In genomic region chr11:134228625-134229024, GRCh38 we compare ENCODE assay signal across 9 cellular contexts. TPM values are rescaled to one million over a fixed set of nuclear protein-coding genes. Genes with fewer than 3 reads are reported as not detected.
A peak's percentile ranks its signal among the peaks of the same experiment; 100 is the strongest.
DNase-seq lines count a peak whose midpoint lies in the region; ATAC-seq, FAIRE-seq and TF ChIP-seq lines count a peak whose summit lies in the region.
"Had no signal": no experiment of that assay in that cellular context is flagged by ENCODE, and none has a peak within 500 bp of the region (broad histone marks: within the 10 kb centered on the region; RNA-seq: fewer than 3 reads in every experiment).

No MANE protein-coding gene starts in this region.

- CTCF ChIA-PET in naive thymus-derived CD4-positive, alpha-beta T cell (lab: Charles Lee) = no interaction called here

- peaks cover 0 to 5% (median 0%) of the 10 kb centered on the region in 11 donors for H3K9me3 Mint-ChIP-seq in naive thymus-derived CD4-positive, alpha-beta T cell

- peak overlapping the region in 8 of 10 donors; percentile 38 to 89 (median 60) for H3K4me3 Mint-ChIP-seq in naive thymus-derived CD4-positive, alpha-beta T cell

- TF ChIP-seq CTCF in heart right ventricle (IDR thresholded peaks at IDR 0.05) (no peak), gastroesophageal sphincter (IDR thresholded peaks at IDR 0.05) (no peak)

- H3K4me1 ChIP-seq in naive thymus-derived CD4-positive, alpha-beta T cell (ENCODE audit: control insufficient read depth in 2 of 2, insufficient read depth in 2 of 2, low read length in 2 of 2) = peaks cover 50 to 63% of the 10 kb centered on the region in 2 donors
- H3K4me1 ChIP-seq in heart right ventricle (peaks cover 3 to 82% (median 62%) of the 10 kb centered on the region in 9 donors), SJCRH30 (peaks cover 12% of the 10 kb centered on the region), gastroesophageal sphincter (peaks cover 0 to 50% (median 15%) of the 10 kb centered on the region in 3 donors)

- H3K27ac Mint-ChIP-seq in naive thymus-derived CD4-positive, alpha-beta T cell = peak overlapping the region in 3 of 9 donors; percentile 2 to 58 (median 19)

- POLR2A ChIA-PET in naive thymus-derived CD4-positive, alpha-beta T cell (lab: Charles Lee) = interaction anchor here (7.4 kb wide), 1 partner anchor 23 kb away, joined by 111 read pairs; the partner anchor contains the start of genes ACAD8 and THYN1

- ATAC-seq in GM21526 (IDR thresholded peaks at IDR 0.05; ENCODE audit: low FRiP score, unreplicated experiment) (peak; percentile 48), HG03558 (IDR thresholded peaks at IDR 0.05; ENCODE audit: extremely low read depth, unreplicated experiment) (peak; percentile 32), heart right ventricle (no peak), gastroesophageal sphincter (no peak)
- ATAC-seq in naive thymus-derived CD4-positive, alpha-beta T cell = no peak

- H3K27ac ChIP-seq in naive thymus-derived CD4-positive, alpha-beta T cell (ENCODE audit: low read depth, low read length) = no peak overlapping the region
- no peak overlapping the region for H3K27ac ChIP-seq in heart right ventricle
- H3K27ac ChIP-seq in SJCRH30 = no peak overlapping the region
- H3K27ac ChIP-seq in gastroesophageal sphincter = no peak overlapping the region

- DNase-seq in GM18507 (ENCODE audit: extremely low spot score, insufficient read length, low read depth) = peak; percentile 35
- DNase-seq in naive thymus-derived CD4-positive, alpha-beta T cell = peak in 1 of 9 donors; percentile 12
- DNase-seq in GDM1 (lab: John Stamatoyannopoulos, UW) = no peak
- DNase-seq in heart right ventricle = no peak
- DNase-seq in SJCRH30 = no peak
- DNase-seq: NCI-H345 had no signal

- no peaks in the 10 kb centered on the region for H3K9me3 ChIP-seq in naive thymus-derived CD4-positive, alpha-beta T cell (ENCODE audit: control insufficient read depth in 2 of 3, low read length in 3 of 3)
- H3K9me3 ChIP-seq in heart right ventricle (no peaks in the 10 kb centered on the region), SJCRH30 (replicated peaks) (no peaks in the 10 kb centered on the region), gastroesophageal sphincter (no peaks in the 10 kb centered on the region)

- no peak for TF ChIP-seq POLR2A in gastroesophageal sphincter (IDR thresholded peaks at IDR 0.05)

- no peaks in the 10 kb centered on the region for H3K27me3 ChIP-seq in naive thymus-derived CD4-positive, alpha-beta T cell (ENCODE audit: control insufficient read depth in 2 of 2, insufficient read depth in 2 of 2, low read length in 2 of 2)
- H3K27me3 ChIP-seq in heart right ventricle = no peaks in the 10 kb centered on the region
- no peaks in the 10 kb centered on the region for H3K27me3 ChIP-seq in SJCRH30
- no peaks in the 10 kb centered on the region for H3K27me3 ChIP-seq in gastroesophageal sphincter

- H3K36me3 Mint-ChIP-seq in naive thymus-derived CD4-positive, alpha-beta T cell = peaks cover 0 to 22% (median 0%) of the 10 kb centered on the region in 5 donors

- peaks cover 51 to 81% (median 70%) of the 10 kb centered on the region in 7 donors for H3K4me1 Mint-ChIP-seq in naive thymus-derived CD4-positive, alpha-beta T cell

- intact Hi-C loops in naive thymus-derived CD4-positive, alpha-beta T cell (cut with micrococcal nuclease) = loop anchor here (5.0 to 10.0 kb wide), 3 partner anchors 164 to 301 kb away; partner anchors contain the start of gene JAM3 (in 1 of the 2)
- intact Hi-C loops in heart right ventricle (cut with DNase I) = no loop called here

- peaks cover 0 to 4% (median 0%) of the 10 kb centered on the region in 5 donors for H3K27me3 Mint-ChIP-seq in naive thymus-derived CD4-positive, alpha-beta T cell

- FAIRE-seq in GM18507 (lab: Jason Lieb, UNC) = peak; percentile 94

- WGBS in heart right ventricle, 2 donors = 81 to 86% methylated on average over 6 of the region's 6 CpGs
- WGBS in gastroesophageal sphincter (ENCODE audit: low coverage in 1 of 2), 2 donors = 81 to 94% methylated on average over 3 to 6 of the region's 6 CpGs

- no peak for TF ChIP-seq EP300 in gastroesophageal sphincter (IDR thresholded peaks at IDR 0.05)

- H3K36me3 ChIP-seq in naive thymus-derived CD4-positive, alpha-beta T cell (ENCODE audit: control insufficient read depth in 2 of 3, insufficient read depth in 3 of 3, low read length in 3 of 3) = peaks cover 0 to 4% (median 0%) of the 10 kb centered on the region in 3 experiments
- H3K36me3 ChIP-seq in heart right ventricle (peaks cover 0 to 17% (median 0%) of the 10 kb centered on the region in 9 donors), SJCRH30 (no peaks in the 10 kb centered on the region), gastroesophageal sphincter (peaks cover 0 to 12% of the 10 kb centered on the region in 2 donors)

- no peak overlapping the region for H3K4me3 ChIP-seq in naive thymus-derived CD4-positive, alpha-beta T cell (ENCODE audit: low read length)
- H3K4me3 ChIP-seq in heart right ventricle = no peak overlapping the region
- no peak overlapping the region for H3K4me3 ChIP-seq in SJCRH30
- no peak overlapping the region for H3K4me3 ChIP-seq in gastroesophageal sphincter

RNA-seq across cellular contexts. Expression of gene VPS26B, which starts 4.2 kb away (rescaled TPM):
- 10 to 100 TPM; 50.9 to 69.2 (median 61.8) TPM for total RNA-seq in naive thymus-derived CD4-positive, alpha-beta T cell
- 10 to 100 TPM; 42.6 to 59.1 TPM for polyA plus RNA-seq in naive thymus-derived CD4-positive, alpha-beta T cell
- total RNA-seq in heart right ventricle (10 to 100 TPM; 30.7 to 49.6 (median 35.3) TPM), gastroesophageal sphincter (10 to 100 TPM; 27.6 to 56.4 (median 45.0) TPM)
- 10 to 100 TPM; 19.9 to 24.6 TPM for polyA plus RNA-seq in heart right ventricle
- 38.2 and 39.1 TPM in 2 replicates for total RNA-seq in SJCRH30 (2014; rRNA removed; shearing (Covaris generic))

RNA-seq across cellular contexts. Expression of gene NCAPD3, which starts 4.9 kb away (rescaled TPM):
- total RNA-seq in naive thymus-derived CD4-positive, alpha-beta T cell = 10 to 100 TPM; 31.5 to 90.9 (median 40.3) TPM
- polyA plus RNA-seq in naive thymus-derived CD4-positive, alpha-beta T cell = 10 to 100 TPM; 16.3 to 18.7 TPM
- total RNA-seq in heart right ventricle = 10 to 100 TPM in 8 of 10 donors, 1 to 10 TPM in 2; 7.2 to 16.7 (median 11.4) TPM
- polyA plus RNA-seq in heart right ventricle = 1 to 10 TPM; 4.2 to 4.6 TPM
- 71.2 and 75.7 TPM in 2 replicates for total RNA-seq in SJCRH30 (2014; rRNA removed; shearing (Covaris generic))
- 10 to 100 TPM in 2 of 4 donors, 1 to 10 TPM in 2; 7.0 to 13.8 (median 11.4) TPM for total RNA-seq in gastroesophageal sphincter

RNA-seq across cellular contexts. Expression of gene THYN1, which starts 24.5 kb away (rescaled TPM):
- total RNA-seq in naive thymus-derived CD4-positive, alpha-beta T cell = 10 to 100 TPM; 34.4 to 67.7 (median 62.5) TPM
- polyA plus RNA-seq in naive thymus-derived CD4-positive, alpha-beta T cell = 100 to 1,000 TPM; 153 to 166 TPM
- 10 to 100 TPM; 32.2 to 47.5 (median 41.5) TPM for total RNA-seq in heart right ventricle
- polyA plus RNA-seq in heart right ventricle = 10 to 100 TPM; 48.8 to 49.5 TPM
- 80.1 and 88.0 TPM in 2 replicates for total RNA-seq in SJCRH30 (2014; rRNA removed; shearing (Covaris generic))
- 10 to 100 TPM; 54.0 to 74.4 (median 55.4) TPM for total RNA-seq in gastroesophageal sphincter

RNA-seq across cellular contexts. Expression of gene ACAD8, which starts 24.7 kb away (rescaled TPM):
- total RNA-seq in naive thymus-derived CD4-positive, alpha-beta T cell = 10 to 100 TPM; 18.5 to 40.2 (median 26.1) TPM
- polyA plus RNA-seq in naive thymus-derived CD4-positive, alpha-beta T cell = 10 to 100 TPM; 21.1 to 23.8 TPM
- 10 to 100 TPM; 26.6 to 52.2 (median 42.5) TPM for total RNA-seq in heart right ventricle
- 10 to 100 TPM; 21.6 to 29.4 TPM for polyA plus RNA-seq in heart right ventricle
- 31.3 and 32.3 TPM in 2 replicates for total RNA-seq in SJCRH30 (2014; rRNA removed; shearing (Covaris generic))
- total RNA-seq in gastroesophageal sphincter = 10 to 100 TPM; 20.1 to 28.8 (median 22.3) TPM

RNA-seq across cellular contexts. Expression of gene GLB1L3, which starts 47.6 kb away (rescaled TPM):
- total RNA-seq in naive thymus-derived CD4-positive, alpha-beta T cell = 10 to 100 TPM in 1 of 5 experiments, 1 to 10 TPM in 4; 1.0 to 11.4 (median 2.5) TPM
- 1 to 10 TPM; 2.4 to 2.8 TPM for polyA plus RNA-seq in naive thymus-derived CD4-positive, alpha-beta T cell
- not detected for total RNA-seq in heart right ventricle
- polyA plus RNA-seq in heart right ventricle = not detected
- not detected in 2 replicates for total RNA-seq in SJCRH30 (2014; rRNA removed; shearing (Covaris generic))
- total RNA-seq in gastroesophageal sphincter = under 1 TPM in 1 of 4 donors, not detected in 3; 0.42 TPM

Comparison
In these comparisons a context has a peak if more than half of its experiments do, and no peak if none do; other contexts are left out.
1. ATAC-seq: peak in GM21526 (single experiment) and HG03558 (single experiment); none in naive thymus-derived CD4-positive, alpha-beta T cell (single experiment), heart right ventricle (0 of 8) and gastroesophageal sphincter (single experiment).
2. intact Hi-C loops: an anchor here in naive thymus-derived CD4-positive, alpha-beta T cell (5.0 to 10.0 kb wide); none called in heart right ventricle.